Comparison of ENCODE assay signal across 1 cellular context in the genomic region with DNA sequence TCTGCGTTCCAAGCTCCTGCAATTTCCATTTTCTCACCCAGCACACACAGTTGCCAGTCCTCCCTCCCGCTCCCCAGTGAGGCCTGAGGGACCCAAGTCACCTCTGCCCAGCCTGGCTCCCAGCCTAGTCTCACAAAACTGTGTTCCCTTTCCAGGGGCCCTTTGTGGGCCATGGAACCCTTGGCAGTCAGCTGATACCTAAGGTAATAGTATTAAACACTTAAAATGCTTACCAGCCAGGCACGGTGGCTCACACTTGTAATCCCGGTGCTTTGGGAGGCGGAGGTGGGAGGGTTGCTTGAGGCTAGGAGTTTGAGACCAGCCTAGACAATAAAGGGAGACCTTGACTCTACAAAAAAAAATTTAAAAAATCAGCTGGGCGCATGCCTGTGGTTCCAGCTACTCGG.
TF ChIP-seq lines count a peak whose summit lies in the region.

No MANE protein-coding gene starts in this region.

TF ChIP-seq in WTC11, 78 proteins besides CTCF, POLR2A, EP300 and RAD21 (continued from another document):
- no peak for TF ChIP-seq JAZF1 (CRISPR knock-in tag; IDR thresholded peaks at IDR 0.05)
- TF ChIP-seq OVOL2 (CRISPR knock-in tag; IDR thresholded peaks at IDR 0.05; ENCODE audit: borderline replicate concordance) = no peak
- TF ChIP-seq FOXK1 (CRISPR knock-in tag; IDR thresholded peaks at IDR 0.05) = no peak
- TF ChIP-seq, protein P1, sequence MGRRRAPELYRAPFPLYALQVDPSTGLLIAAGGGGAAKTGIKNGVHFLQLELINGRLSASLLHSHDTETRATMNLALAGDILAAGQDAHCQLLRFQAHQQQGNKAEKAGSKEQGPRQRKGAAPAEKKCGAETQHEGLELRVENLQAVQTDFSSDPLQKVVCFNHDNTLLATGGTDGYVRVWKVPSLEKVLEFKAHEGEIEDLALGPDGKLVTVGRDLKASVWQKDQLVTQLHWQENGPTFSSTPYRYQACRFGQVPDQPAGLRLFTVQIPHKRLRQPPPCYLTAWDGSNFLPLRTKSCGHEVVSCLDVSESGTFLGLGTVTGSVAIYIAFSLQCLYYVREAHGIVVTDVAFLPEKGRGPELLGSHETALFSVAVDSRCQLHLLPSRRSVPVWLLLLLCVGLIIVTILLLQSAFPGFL (CRISPR knock-in tag; IDR thresholded peaks at IDR 0.05; ENCODE audit: borderline replicate concordance) = no peak
- TF ChIP-seq, protein P2, sequence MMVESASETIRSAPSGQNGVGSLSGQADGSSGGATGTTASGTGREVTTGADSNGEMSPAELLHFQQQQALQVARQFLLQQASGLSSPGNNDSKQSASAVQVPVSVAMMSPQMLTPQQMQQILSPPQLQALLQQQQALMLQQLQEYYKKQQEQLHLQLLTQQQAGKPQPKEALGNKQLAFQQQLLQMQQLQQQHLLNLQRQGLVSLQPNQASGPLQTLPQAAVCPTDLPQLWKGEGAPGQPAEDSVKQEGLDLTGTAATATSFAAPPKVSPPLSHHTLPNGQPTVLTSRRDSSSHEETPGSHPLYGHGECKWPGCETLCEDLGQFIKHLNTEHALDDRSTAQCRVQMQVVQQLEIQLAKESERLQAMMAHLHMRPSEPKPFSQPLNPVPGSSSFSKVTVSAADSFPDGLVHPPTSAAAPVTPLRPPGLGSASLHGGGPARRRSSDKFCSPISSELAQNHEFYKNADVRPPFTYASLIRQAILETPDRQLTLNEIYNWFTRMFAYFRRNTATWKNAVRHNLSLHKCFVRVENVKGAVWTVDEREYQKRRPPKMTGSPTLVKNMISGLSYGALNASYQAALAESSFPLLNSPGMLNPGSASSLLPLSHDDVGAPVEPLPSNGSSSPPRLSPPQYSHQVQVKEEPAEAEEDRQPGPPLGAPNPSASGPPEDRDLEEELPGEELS (CRISPR knock-in tag; IDR thresholded peaks at IDR 0.05) = no peak
- no peak for TF ChIP-seq NR2C2 (CRISPR knock-in tag; IDR thresholded peaks at IDR 0.05)
TF ChIP-seq in WTC11: peak in this region for 0.
